ENCODE assay signal across 8 cellular contexts in genomic region chr3:90092994-90093393, GRCh38.
A peak's percentile ranks its signal among the peaks of the same experiment; 100 is the strongest.
DNase-seq lines count a peak whose midpoint lies in the region; ATAC-seq, FAIRE-seq and TF ChIP-seq lines count a peak whose summit lies in the region.

No MANE protein-coding gene starts in this region.

- TF ChIP-seq CTCF in GM13977 (IDR thresholded peaks at IDR 0.05; ENCODE audit: extremely low read depth, insufficient read depth, missing control alignments) = peak; percentile 47
- TF ChIP-seq CTCF in mammary epithelial cell (conservative IDR thresholded peaks at IDR 0.05 in 1 of 2, IDR thresholded peaks at IDR 0.05 in 1 of 2; ENCODE audit: extremely low read depth in 1 of 2, insufficient read depth in 1 of 2, low read depth in 1 of 2, low read length in 2 of 2) = peak; percentile 65 to 70
- peak in 3 of 4 donors; percentile 7 to 21 (median 11) for TF ChIP-seq CTCF in pancreas (IDR thresholded peaks at IDR 0.05)
- peak in 2 of 5 experiments; percentile 12 to 32 for TF ChIP-seq CTCF in gastrocnemius medialis (IDR thresholded peaks at IDR 0.05 in 4 of 5, conservative IDR thresholded peaks at IDR 0.05 in 1 of 5)

- no peak overlapping the region for H2AFZ ChIP-seq in mammary epithelial cell (ENCODE audit: low read depth, low read length)

- no peaks in the 10 kb centered on the region for H3K79me2 ChIP-seq in mammary epithelial cell (ENCODE audit: insufficient read depth, low read length)

- 74% methylated on average over 1 of the region's 1 CpG for WGBS in mammary epithelial cell (ENCODE audit: low coverage, missing lambda C conversion rate)
- 46 to 53% methylated on average over 1 of the region's 1 CpG for WGBS in pancreas, 2 donors

- CTCF ChIA-PET in mammary epithelial cell (lab: Charles Lee; ENCODE audit: low non-redundant PET) = no interaction called here

- intact Hi-C loops in mammary epithelial cell (cut with micrococcal nuclease) (loop anchor here (2.0 to 10.0 kb wide), 5 partner anchors 146 to 1890 kb away; no protein-coding TSS in a partner anchor), pancreas (cut with DNase I) (no loop called here), gastrocnemius medialis (cut with DNase I; ENCODE audit: low total_unique reads) (no loop called here)

- H3K9me3 ChIP-seq in mammary epithelial cell (replicated peaks; ENCODE audit: insufficient read depth, low read length) (no peaks in the 10 kb centered on the region), pancreas (no peaks in the 10 kb centered on the region), gastrocnemius medialis (no peaks in the 10 kb centered on the region)

- no peak overlapping the region for H3K9ac ChIP-seq in mammary epithelial cell (ENCODE audit: insufficient read depth, low read length)

- H3K4me2 ChIP-seq in mammary epithelial cell (ENCODE audit: insufficient read depth, low read depth, low read length) = no peak overlapping the region

- H3K4me1 ChIP-seq in mammary epithelial cell (ENCODE audit: insufficient read depth, low read length) = no peaks in the 10 kb centered on the region
- no peaks in the 10 kb centered on the region for H3K4me1 ChIP-seq in pancreas
- H3K4me1 ChIP-seq in gastrocnemius medialis = no peaks in the 10 kb centered on the region

- TF ChIP-seq POLR2A in gastrocnemius medialis (IDR thresholded peaks at IDR 0.05) = no peak

- BruUV-seq in mammary epithelial cell (replicated peaks; lab: Mats Ljungman, UMichigan) = no TSS peak

- H3K27ac ChIP-seq in mammary epithelial cell (ENCODE audit: insufficient read depth, low read depth, low read length) (no peak overlapping the region), pancreas (no peak overlapping the region), gastrocnemius medialis (no peak overlapping the region)

- ATAC-seq in pancreas = peak in 1 of 4 donors; percentile 38
- no peak for ATAC-seq in GM21723 (IDR thresholded peaks at IDR 0.05; ENCODE audit: unreplicated experiment)
- ATAC-seq in gastrocnemius medialis = no peak

- H3K4me3 ChIP-seq in mammary epithelial cell (replicated peaks in 1 of 3; ENCODE audit: insufficient read depth in 1 of 3, low read depth in 2 of 3, low read length in 3 of 3) (no peak overlapping the region), pancreas (no peak overlapping the region), gastrocnemius medialis (no peak overlapping the region)

- no peaks in the 10 kb centered on the region for H3K36me3 ChIP-seq in mammary epithelial cell (ENCODE audit: insufficient read depth, low read length)
- H3K36me3 ChIP-seq in pancreas = no peaks in the 10 kb centered on the region
- H3K36me3 ChIP-seq in gastrocnemius medialis = no peaks in the 10 kb centered on the region

- FAIRE-seq in pancreas (lab: Jason Lieb, UNC) = no peak

- no peak for DNase-seq in GM13977 (ENCODE audit: low spot score)
- peak; percentile 33 for DNase-seq in NAMALWA (ENCODE audit: low spot score)
- DNase-seq in mammary epithelial cell = no peak
- no peak for DNase-seq in pancreas
- DNase-seq in activated CD8-positive, alpha-beta memory T cell treated with anti-CD3 and anti-CD28 coated beads, Interleukin-2, amount 50 U/mL, for 4 hours = no peak
- DNase-seq in NCI-H345 (lab: John Stamatoyannopoulos, UW) = no peak
- DNase-seq in gastrocnemius medialis = no peak

- in situ Hi-C loops in GM13977 (cut with MboI; ENCODE audit: low pct_unique_long_range_greater_than_20kb, low sequenced_read_pairs, unreplicated experiment) = loop anchor here (25.0 kb wide), 1 partner anchor 1881 kb away; no protein-coding TSS in a partner anchor
- in situ Hi-C loops in mammary epithelial cell (cut with MboI; ENCODE audit: low sequenced_read_pairs in 2 of 2) = loop anchor here (10.0 kb wide), 1 partner anchor 1888 kb away; no protein-coding TSS in a partner anchor
- in situ Hi-C loops in gastrocnemius medialis (cut with MboI; ENCODE audit: low sequenced_read_pairs in 4 of 4) = loop anchor here in 2 of 4 donors (25.0 kb wide), 1 partner anchor 1881 kb away; no protein-coding TSS in a partner anchor

- no peaks in the 10 kb centered on the region for H4K20me1 ChIP-seq in mammary epithelial cell (ENCODE audit: insufficient read depth, low read length)

- dilution Hi-C loops in mammary epithelial cell (cut with HindIII; ENCODE audit: low sequenced_read_pairs) = no loop called here

- H3K27me3 ChIP-seq in mammary epithelial cell (ENCODE audit: insufficient read depth, low read length) = no peaks in the 10 kb centered on the region
- peaks cover 0 to 3% (median 0%) of the 10 kb centered on the region in 4 donors for H3K27me3 ChIP-seq in pancreas
- no peaks in the 10 kb centered on the region for H3K27me3 ChIP-seq in gastrocnemius medialis
